ENCODE assay signal across 16 cellular contexts in the genomic region with DNA sequence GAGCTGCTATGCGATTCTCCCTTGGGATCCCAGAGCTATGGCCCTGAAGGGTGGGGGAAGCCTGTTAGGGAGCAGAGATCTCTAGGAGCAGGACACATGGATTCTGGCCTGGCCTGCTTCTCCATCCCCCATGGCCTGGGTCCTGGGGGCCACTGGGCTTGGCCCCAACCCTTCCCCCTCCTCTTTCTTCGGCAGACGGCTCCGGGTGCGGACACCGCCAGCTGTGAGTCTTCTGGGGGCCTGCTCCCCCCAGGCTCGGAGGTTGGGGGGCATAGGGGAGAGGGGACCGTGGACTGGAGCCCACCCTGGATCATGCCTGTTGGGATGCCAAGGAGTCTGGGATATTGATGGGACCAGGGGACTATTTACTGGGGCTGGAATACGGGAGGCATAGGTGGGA. TPM values are rescaled to one million over a fixed set of nuclear protein-coding genes. Genes with fewer than 3 reads are reported as not detected.
DNase-seq lines count a peak whose midpoint lies in the region; ATAC-seq and TF ChIP-seq lines count a peak whose summit lies in the region.
"Had no signal": no experiment of that assay in that cellular context is flagged by ENCODE, and none has a peak within 500 bp of the region (broad histone marks: within the 10 kb centered on the region; RNA-seq: fewer than 3 reads in every experiment).

No MANE protein-coding gene starts in this region.

- no peaks in the 10 kb centered on the region for H3K79me2 ChIP-seq in osteoblast (ENCODE audit: insufficient read depth, low read length)

- H3K27me3 ChIP-seq in osteoblast (ENCODE audit: insufficient read depth, low read length) (no peaks in the 10 kb centered on the region), testis (no peaks in the 10 kb centered on the region)
- H3K27me3 ChIP-seq: BLaER1 had no signal

- H3K4me3 ChIP-seq in osteoblast (ENCODE audit: insufficient read depth, low read length) (no peak overlapping the region), testis (no peak overlapping the region)
- H3K4me3 ChIP-seq: BLaER1 had no signal

- H2AFZ ChIP-seq in osteoblast (ENCODE audit: low read length) = no peak overlapping the region

- H3K27ac Mint-ChIP-seq in CD14-positive monocyte = no peak overlapping the region
- peak overlapping the region; percentile 19 for H3K27ac Mint-ChIP-seq in T-helper 17 cell
- H3K27ac Mint-ChIP-seq: CD8-positive, alpha-beta T cell; HFFc6 had no signal

- TF ChIP-seq CTCF in CD14-positive monocyte (IDR thresholded peaks at IDR 0.05) (no peak), osteoblast (IDR thresholded peaks at IDR 0.05; ENCODE audit: extremely low read depth, low read depth, low read length) (no peak), testis (IDR thresholded peaks at IDR 0.05) (no peak)

- WGBS in testis, 2 donors = 93 to 97% methylated on average over 9 of the region's 9 CpGs

- peaks cover 10% of the 10 kb centered on the region for H3K4me1 Mint-ChIP-seq in CD14-positive monocyte
- H3K4me1 Mint-ChIP-seq in T-helper 17 cell = peaks cover 22% of the 10 kb centered on the region

- TF ChIP-seq POLR2A in testis (IDR thresholded peaks at IDR 0.05) = no peak

- H3K4me3 Mint-ChIP-seq in CD14-positive monocyte = no peak overlapping the region
- no peak overlapping the region for H3K4me3 Mint-ChIP-seq in T-helper 17 cell
- H3K4me3 Mint-ChIP-seq: CD8-positive, alpha-beta T cell; HFFc6 had no signal

- H3K36me3 Mint-ChIP-seq in CD14-positive monocyte = no peaks in the 10 kb centered on the region
- no peaks in the 10 kb centered on the region for H3K36me3 Mint-ChIP-seq in T-helper 17 cell (ENCODE audit: low read depth)

- peaks cover 8% of the 10 kb centered on the region for H3K4me1 ChIP-seq in osteoblast (ENCODE audit: insufficient read depth, low read length)
- H3K4me1 ChIP-seq in testis = peaks cover 7% of the 10 kb centered on the region

- H3K27ac ChIP-seq in osteoblast (ENCODE audit: low read depth, low read length) (no peak overlapping the region), testis (no peak overlapping the region)
- H3K27ac ChIP-seq: BLaER1 had no signal

- H3K27me3 Mint-ChIP-seq in CD14-positive monocyte (ENCODE audit: low read depth in 3 of 3) (peaks cover 0 to 4% (median 3%) of the 10 kb centered on the region in 3 donors), T-helper 17 cell (no peaks in the 10 kb centered on the region)

- H3K36me3 ChIP-seq in osteoblast (ENCODE audit: insufficient read depth, low read length) (no peaks in the 10 kb centered on the region), testis (ENCODE audit: low read depth, missing control alignments) (no peaks in the 10 kb centered on the region)

- intact Hi-C loops in CD14-positive monocyte (cut with micrococcal nuclease) = loop anchor here in 1 of 2 donors (10.0 kb wide), 1 partner anchor 202 kb away; no protein-coding TSS in a partner anchor
- intact Hi-C loops in testis (cut with DNase I; ENCODE audit: low total_unique reads) = no loop called here

- no peak overlapping the region for H3K4me2 ChIP-seq in osteoblast (ENCODE audit: insufficient read depth, low read length)
- H3K4me2 ChIP-seq: BLaER1 had no signal

- H3K9me3 Mint-ChIP-seq in CD14-positive monocyte = no peaks in the 10 kb centered on the region
- H3K9me3 Mint-ChIP-seq: CD8-positive, alpha-beta T cell; HFFc6 had no signal

- DNase-seq in CD14-positive monocyte (ENCODE audit: low spot score) = peak; percentile 38
- no peak for DNase-seq in T-helper 17 cell
- peak; percentile 68 for DNase-seq in osteoblast (ENCODE audit: insufficient read length, low spot score, missing footprints)
- DNase-seq in testis = peak; percentile 2
- no peak for DNase-seq in NCI-H2196 treated with DMSO at 0.1 percent for 48 hours (lab: John Stamatoyannopoulos, UW; ENCODE audit: unreplicated experiment)
- DNase-seq: 8988T; Calu3; CD8-positive, alpha-beta T cell; GOT3; H7; HFFc6; IMR-90 had no signal

- H3K9me3 ChIP-seq in T-helper 17 cell (ENCODE audit: control insufficient read depth, low read length, poor library complexity, severe bottlenecking) = no peaks in the 10 kb centered on the region
- no peaks in the 10 kb centered on the region for H3K9me3 ChIP-seq in osteoblast (ENCODE audit: low read depth, low read length)
- H3K9me3 ChIP-seq in testis = no peaks in the 10 kb centered on the region
- H3K9me3 ChIP-seq: BLaER1 had no signal

- ATAC-seq in T-helper 17 cell (no peak), GM21381 (IDR thresholded peaks at IDR 0.05; ENCODE audit: unreplicated experiment) (no peak), HG02840 (IDR thresholded peaks at IDR 0.05; ENCODE audit: low FRiP score, unreplicated experiment) (no peak)
- ATAC-seq: CD8-positive, alpha-beta T cell; HCT116 had no signal

- H4K20me1 ChIP-seq in osteoblast (ENCODE audit: insufficient read depth, low read length) = peaks cover 10% of the 10 kb centered on the region
- H4K20me1 ChIP-seq: BLaER1 had no signal

RNA-seq across cellular contexts. Expression of gene PRPF40B, which starts 9.0 kb away (rescaled TPM):
- polyA plus RNA-seq in CD14-positive monocyte (under 1 TPM; 0.14 to 0.57 TPM), testis (ENCODE audit: insufficient read depth, low read depth, low replicate concordance) (66.8 TPM)
- total RNA-seq in T-helper 17 cell (1 to 10 TPM; 5.6 to 7.1 TPM), osteoblast (11.6 and 12.4 TPM in 2 replicates), testis (10 to 100 TPM; 49.2 to 66.7 TPM)

RNA-seq across cellular contexts. Expression of gene FAM186B, which starts 27.0 kb away (rescaled TPM):
- not detected for polyA plus RNA-seq in CD14-positive monocyte
- under 1 TPM; 0.37 to 0.39 TPM for total RNA-seq in T-helper 17 cell
- total RNA-seq in osteoblast = 0.59 and 0.72 TPM in 2 replicates
- total RNA-seq in testis = 10 to 100 TPM; 54.9 to 68.6 TPM
- 178 TPM for polyA plus RNA-seq in testis (ENCODE audit: insufficient read depth, low read depth, low replicate concordance)

Comparison
In these comparisons a context has a peak if more than half of its experiments do, and no peak if none do; other contexts are left out.
1. DNase-seq: peak in CD14-positive monocyte (single experiment), osteoblast (single experiment) and testis (single experiment); none in T-helper 17 cell (0 of 3) and NCI-H2196 treated with DMSO at 0.1 percent for 48 hours (single experiment).
2. RNA of gene FAM186B, which starts 27.0 kb away (total RNA-seq): 54.9 to 68.6 TPM in testis; 0.59 to 0.72 TPM in osteoblast and 0.37 to 0.39 TPM in T-helper 17 cell; every median in the first group is over 10 times any median in the second.